ENCODE assay signal across 1 cellular context in the genomic region with DNA sequence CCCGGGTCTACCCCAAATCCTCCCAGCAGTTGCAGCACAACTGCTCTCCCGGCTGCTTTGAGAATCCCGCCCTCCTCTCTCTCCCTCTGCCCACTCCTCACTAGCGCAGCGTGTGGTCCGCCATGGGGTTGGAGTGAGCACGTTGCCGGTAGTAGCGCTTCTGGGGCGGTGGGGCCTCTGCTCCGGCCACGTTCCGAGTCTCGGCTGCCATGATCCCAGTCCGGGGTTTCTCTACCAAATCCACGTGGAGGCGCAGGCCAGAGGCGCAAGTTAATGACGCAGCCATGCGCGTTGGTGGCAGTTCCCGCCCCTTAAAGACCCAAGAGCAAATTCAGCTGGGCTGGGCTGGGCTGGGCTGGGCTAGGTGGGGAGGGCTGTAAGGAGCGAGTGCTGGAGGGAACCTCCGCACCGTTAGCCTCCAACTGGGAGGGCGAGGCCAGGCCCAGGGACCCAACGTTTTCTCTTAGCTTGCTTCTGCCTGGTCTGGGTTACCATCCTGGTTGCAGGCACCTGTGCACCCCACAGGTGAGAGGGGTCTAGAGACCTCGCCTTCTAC.
TF ChIP-seq lines count a peak whose summit lies in the region.

A gene (minus strand): TSS at position 233 of the 556 bp plus-strand sequence. CDS start 22 bp downstream, at position 211.

TF ChIP-seq in K562, 482 proteins besides CTCF, POLR2A, EP300 and RAD21 (continued from another document and continues in another):
- TF ChIP-seq, protein P1, sequence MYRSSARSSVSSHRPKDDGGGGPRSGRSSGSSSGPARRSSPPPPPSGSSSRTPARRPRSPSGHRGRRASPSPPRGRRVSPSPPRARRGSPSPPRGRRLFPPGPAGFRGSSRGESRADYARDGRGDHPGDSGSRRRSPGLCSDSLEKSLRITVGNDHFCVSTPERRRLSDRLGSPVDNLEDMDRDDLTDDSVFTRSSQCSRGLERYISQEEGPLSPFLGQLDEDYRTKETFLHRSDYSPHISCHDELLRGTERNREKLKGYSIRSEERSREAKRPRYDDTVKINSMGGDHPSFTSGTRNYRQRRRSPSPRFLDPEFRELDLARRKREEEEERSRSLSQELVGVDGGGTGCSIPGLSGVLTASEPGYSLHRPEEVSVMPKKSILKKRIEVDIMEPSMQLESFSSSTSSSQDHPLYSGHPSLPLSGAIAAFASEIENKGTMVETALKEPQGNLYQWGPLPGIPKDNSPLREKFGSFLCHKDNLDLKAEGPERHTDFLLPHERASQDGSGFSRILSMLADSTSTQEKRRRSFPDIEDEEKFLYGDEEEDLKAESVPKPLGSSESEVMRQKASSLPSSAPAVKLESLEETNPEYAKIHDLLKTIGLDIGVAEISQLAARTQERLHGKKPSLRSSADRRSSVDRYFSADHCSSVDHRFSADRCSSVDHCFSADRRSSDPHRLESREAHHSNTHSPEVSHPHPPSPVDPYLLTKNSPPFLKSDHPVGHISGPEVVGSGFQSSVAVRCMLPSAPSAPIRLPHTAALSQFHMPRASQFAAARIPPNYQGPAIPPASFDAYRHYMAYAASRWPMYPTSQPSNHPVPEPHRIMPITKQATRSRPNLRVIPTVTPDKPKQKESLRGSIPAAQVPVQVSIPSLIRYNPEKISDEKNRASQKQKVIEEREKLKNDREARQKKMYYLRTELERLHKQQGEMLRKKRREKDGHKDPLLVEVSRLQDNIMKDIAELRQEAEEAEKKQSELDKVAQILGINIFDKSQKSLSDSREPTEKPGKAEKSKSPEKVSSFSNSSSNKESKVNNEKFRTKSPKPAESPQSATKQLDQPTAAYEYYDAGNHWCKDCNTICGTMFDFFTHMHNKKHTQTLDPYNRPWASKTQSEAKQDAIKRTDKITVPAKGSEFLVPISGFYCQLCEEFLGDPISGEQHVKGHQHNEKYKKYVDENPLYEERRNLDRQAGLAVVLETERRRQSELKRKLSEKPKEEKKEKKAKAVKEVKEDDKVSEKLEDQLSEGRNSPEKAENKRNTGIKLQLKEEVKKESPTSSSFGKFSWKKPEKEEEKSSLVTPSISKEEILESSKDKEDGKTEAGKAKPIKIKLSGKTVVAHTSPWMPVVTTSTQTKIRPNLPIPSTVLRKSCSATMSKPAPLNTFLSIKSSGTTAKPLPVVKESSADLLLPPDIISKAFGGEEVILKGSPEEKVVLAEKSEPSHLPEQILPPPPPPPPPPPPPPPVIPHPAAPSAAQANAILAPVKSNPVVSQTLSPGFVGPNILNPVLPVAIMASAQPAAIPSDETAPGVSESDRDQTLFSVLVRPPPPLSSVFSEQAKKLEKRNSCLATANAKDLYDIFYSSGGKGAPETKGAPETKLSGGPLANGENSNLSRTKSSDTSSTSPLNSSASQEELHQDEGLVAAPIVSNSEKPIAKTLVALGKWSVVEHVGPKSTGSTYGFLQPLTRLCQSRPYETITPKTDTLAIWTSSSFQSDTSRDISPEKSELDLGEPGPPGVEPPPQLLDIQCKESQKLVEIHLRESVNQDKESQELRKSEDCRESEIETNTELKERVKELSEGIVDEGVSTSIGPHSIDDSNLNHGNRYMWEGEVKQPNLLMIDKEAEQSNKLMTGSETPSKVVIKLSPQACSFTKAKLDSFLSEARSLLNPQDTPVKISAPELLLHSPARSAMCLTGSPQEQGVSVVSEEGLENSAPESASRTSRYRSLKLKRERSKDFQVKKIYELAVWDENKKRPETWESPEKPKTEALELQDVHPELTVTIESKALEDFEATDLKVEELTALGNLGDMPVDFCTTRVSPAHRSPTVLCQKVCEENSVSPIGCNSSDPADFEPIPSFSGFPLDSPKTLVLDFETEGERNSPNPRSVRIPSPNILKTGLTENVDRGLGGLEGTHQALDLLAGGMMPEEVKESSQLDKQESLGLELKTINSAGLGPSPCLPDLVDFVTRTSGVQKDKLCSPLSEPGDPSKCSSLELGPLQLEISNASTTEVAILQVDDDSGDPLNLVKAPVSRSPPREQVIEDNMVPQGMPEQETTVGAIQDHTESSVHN (IDR thresholded peaks at IDR 0.05; ENCODE audit: borderline replicate concordance in 1 of 2, low read depth in 1 of 2), result peak in 1 of 2 experiments; percentile 83; a peak in 2 of 4 replicates
- no peak for TF ChIP-seq SAFB (IDR thresholded peaks at IDR 0.05; ENCODE audit: borderline replicate concordance, low read depth, low read length)
- TF ChIP-seq ELF2 (CRISPR knock-in tag; IDR thresholded peaks at IDR 0.05), result no peak
- peak; percentile 66 for TF ChIP-seq GTF2F1 (IDR thresholded peaks at IDR 0.05; ENCODE audit: low read depth, low read length)
- no peak for TF ChIP-seq TAF15 (IDR thresholded peaks at IDR 0.05; ENCODE audit: low read depth, low read length)
- TF ChIP-seq CEBPG (CRISPR knock-in tag; IDR thresholded peaks at IDR 0.05), result no peak; the same call in 1 of the 2 replicates
- no peak for TF ChIP-seq CEBPG (tag; conservative IDR thresholded peaks at IDR 0.05 in 1 of 2, IDR thresholded peaks at IDR 0.05 in 1 of 2)
- TF ChIP-seq POLR2AphosphoS5 (IDR thresholded peaks at IDR 0.05; ENCODE audit: control insufficient read depth, insufficient read depth, low read depth, low read length), result peak; percentile 77
- TF ChIP-seq, protein P2, sequence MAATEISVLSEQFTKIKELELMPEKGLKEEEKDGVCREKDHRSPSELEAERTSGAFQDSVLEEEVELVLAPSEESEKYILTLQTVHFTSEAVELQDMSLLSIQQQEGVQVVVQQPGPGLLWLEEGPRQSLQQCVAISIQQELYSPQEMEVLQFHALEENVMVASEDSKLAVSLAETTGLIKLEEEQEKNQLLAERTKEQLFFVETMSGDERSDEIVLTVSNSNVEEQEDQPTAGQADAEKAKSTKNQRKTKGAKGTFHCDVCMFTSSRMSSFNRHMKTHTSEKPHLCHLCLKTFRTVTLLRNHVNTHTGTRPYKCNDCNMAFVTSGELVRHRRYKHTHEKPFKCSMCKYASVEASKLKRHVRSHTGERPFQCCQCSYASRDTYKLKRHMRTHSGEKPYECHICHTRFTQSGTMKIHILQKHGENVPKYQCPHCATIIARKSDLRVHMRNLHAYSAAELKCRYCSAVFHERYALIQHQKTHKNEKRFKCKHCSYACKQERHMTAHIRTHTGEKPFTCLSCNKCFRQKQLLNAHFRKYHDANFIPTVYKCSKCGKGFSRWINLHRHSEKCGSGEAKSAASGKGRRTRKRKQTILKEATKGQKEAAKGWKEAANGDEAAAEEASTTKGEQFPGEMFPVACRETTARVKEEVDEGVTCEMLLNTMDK (IDR thresholded peaks at IDR 0.05; ENCODE audit: borderline replicate concordance, insufficient read depth, low read depth, low read length, poor library complexity, severe bottlenecking), result peak; percentile 25
- no peak for TF ChIP-seq CBFA2T2 (conservative IDR thresholded peaks at IDR 0.05)
- TF ChIP-seq KHSRP (IDR thresholded peaks at IDR 0.05), result peak; percentile 85
- TF ChIP-seq ZFX (CRISPR knock-in tag; IDR thresholded peaks at IDR 0.05), result peak; percentile 97
- TF ChIP-seq ZNF561 (CRISPR knock-in tag; conservative IDR thresholded peaks at IDR 0.05), result no peak
- TF ChIP-seq TRIM28 (IDR thresholded peaks at IDR 0.05), result peak; percentile 50; the same call in 1 of the 2 replicates
- TF ChIP-seq ZNF583 (CRISPR knock-in tag; IDR thresholded peaks at IDR 0.05), result no peak
- no peak for TF ChIP-seq CEBPB (tag; IDR thresholded peaks at IDR 0.05)
- peak in 1 of 2 experiments; percentile 92; a peak in 3 of 4 replicates for TF ChIP-seq FOXK2 (conservative IDR thresholded peaks at IDR 0.05 in 1 of 2, IDR thresholded peaks at IDR 0.05 in 1 of 2; ENCODE audit: low read depth in 2 of 2)
- TF ChIP-seq, protein P3, sequence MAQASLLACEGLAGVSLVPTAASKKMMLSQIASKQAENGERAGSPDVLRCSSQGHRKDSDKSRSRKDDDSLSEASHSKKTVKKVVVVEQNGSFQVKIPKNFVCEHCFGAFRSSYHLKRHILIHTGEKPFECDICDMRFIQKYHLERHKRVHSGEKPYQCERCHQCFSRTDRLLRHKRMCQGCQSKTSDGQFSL (CRISPR knock-in tag; IDR thresholded peaks at IDR 0.05), result peak; percentile 81
- TF ChIP-seq, protein P3 (tag; IDR thresholded peaks at IDR 0.05), result no peak
- TF ChIP-seq DPF2 (IDR thresholded peaks at IDR 0.05), result peak; percentile 47; the same call in 1 of the 2 replicates
- TF ChIP-seq NFE2 (IDR thresholded peaks at IDR 0.05; ENCODE audit: low read depth), result peak; percentile 17; the same call in 1 of the 2 replicates
- TF ChIP-seq CBX2 (IDR thresholded peaks at IDR 0.05; ENCODE audit: insufficient read depth, low read length, poor library complexity, severe bottlenecking), result no peak
- TF ChIP-seq HDAC1 (IDR thresholded peaks at IDR 0.05), result peak; percentile 98 to 100; a peak in 3 of 4 replicates
- no peak for TF ChIP-seq WHSC1 (IDR thresholded peaks at IDR 0.05; ENCODE audit: low read length)
- TF ChIP-seq ZNF76 (CRISPR knock-in tag; IDR thresholded peaks at IDR 0.05; ENCODE audit: borderline replicate concordance), result no peak
- peak in 1 of 2 experiments; percentile 40; a peak in 1 of 3 replicates for TF ChIP-seq CBX3 (IDR thresholded peaks at IDR 0.05; ENCODE audit: borderline replicate concordance in 1 of 2, low read length in 2 of 2)
- TF ChIP-seq TAL1 (IDR thresholded peaks at IDR 0.05), result no peak
- peak; percentile 71 for TF ChIP-seq HDAC3 (IDR thresholded peaks at IDR 0.05; ENCODE audit: borderline replicate concordance, partially characterized antibody)
- TF ChIP-seq TCF7L2 (IDR thresholded peaks at IDR 0.05; ENCODE audit: low read depth, low read length), result no peak
- TF ChIP-seq CBX5 (IDR thresholded peaks at IDR 0.05; ENCODE audit: borderline replicate concordance, low read depth), result no peak
- TF ChIP-seq, protein P4, sequence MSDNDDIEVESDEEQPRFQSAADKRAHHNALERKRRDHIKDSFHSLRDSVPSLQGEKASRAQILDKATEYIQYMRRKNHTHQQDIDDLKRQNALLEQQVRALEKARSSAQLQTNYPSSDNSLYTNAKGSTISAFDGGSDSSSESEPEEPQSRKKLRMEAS (CRISPR knock-in tag; IDR thresholded peaks at IDR 0.05), result peak; percentile 100
- no peak for TF ChIP-seq MAFG (tag; conservative IDR thresholded peaks at IDR 0.05)
- no peak for TF ChIP-seq SMAD2 (IDR thresholded peaks at IDR 0.05; ENCODE audit: low read depth, low read length)
- no peak for TF ChIP-seq GTF2A2 (tag; IDR thresholded peaks at IDR 0.05)
- TF ChIP-seq, protein P5, sequence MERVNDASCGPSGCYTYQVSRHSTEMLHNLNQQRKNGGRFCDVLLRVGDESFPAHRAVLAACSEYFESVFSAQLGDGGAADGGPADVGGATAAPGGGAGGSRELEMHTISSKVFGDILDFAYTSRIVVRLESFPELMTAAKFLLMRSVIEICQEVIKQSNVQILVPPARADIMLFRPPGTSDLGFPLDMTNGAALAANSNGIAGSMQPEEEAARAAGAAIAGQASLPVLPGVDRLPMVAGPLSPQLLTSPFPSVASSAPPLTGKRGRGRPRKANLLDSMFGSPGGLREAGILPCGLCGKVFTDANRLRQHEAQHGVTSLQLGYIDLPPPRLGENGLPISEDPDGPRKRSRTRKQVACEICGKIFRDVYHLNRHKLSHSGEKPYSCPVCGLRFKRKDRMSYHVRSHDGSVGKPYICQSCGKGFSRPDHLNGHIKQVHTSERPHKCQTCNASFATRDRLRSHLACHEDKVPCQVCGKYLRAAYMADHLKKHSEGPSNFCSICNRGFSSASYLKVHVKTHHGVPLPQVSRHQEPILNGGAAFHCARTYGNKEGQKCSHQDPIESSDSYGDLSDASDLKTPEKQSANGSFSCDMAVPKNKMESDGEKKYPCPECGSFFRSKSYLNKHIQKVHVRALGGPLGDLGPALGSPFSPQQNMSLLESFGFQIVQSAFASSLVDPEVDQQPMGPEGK (CRISPR knock-in tag; IDR thresholded peaks at IDR 0.05; ENCODE audit: borderline replicate concordance), result no peak
- no peak for TF ChIP-seq ZKSCAN8 (CRISPR knock-in tag; IDR thresholded peaks at IDR 0.05)
- TF ChIP-seq ZBTB7A (IDR thresholded peaks at IDR 0.05; ENCODE audit: borderline replicate concordance, control insufficient read depth, low read depth, low read length), result peak; percentile 39; the same call in 1 of the 2 replicates
- TF ChIP-seq, protein P6, sequence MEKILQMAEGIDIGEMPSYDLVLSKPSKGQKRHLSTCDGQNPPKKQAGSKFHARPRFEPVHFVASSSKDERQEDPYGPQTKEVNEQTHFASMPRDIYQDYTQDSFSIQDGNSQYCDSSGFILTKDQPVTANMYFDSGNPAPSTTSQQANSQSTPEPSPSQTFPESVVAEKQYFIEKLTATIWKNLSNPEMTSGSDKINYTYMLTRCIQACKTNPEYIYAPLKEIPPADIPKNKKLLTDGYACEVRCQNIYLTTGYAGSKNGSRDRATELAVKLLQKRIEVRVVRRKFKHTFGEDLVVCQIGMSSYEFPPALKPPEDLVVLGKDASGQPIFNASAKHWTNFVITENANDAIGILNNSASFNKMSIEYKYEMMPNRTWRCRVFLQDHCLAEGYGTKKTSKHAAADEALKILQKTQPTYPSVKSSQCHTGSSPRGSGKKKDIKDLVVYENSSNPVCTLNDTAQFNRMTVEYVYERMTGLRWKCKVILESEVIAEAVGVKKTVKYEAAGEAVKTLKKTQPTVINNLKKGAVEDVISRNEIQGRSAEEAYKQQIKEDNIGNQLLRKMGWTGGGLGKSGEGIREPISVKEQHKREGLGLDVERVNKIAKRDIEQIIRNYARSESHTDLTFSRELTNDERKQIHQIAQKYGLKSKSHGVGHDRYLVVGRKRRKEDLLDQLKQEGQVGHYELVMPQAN (IDR thresholded peaks at IDR 0.05; ENCODE audit: borderline replicate concordance), result peak; percentile 100
- TF ChIP-seq, protein P7, sequence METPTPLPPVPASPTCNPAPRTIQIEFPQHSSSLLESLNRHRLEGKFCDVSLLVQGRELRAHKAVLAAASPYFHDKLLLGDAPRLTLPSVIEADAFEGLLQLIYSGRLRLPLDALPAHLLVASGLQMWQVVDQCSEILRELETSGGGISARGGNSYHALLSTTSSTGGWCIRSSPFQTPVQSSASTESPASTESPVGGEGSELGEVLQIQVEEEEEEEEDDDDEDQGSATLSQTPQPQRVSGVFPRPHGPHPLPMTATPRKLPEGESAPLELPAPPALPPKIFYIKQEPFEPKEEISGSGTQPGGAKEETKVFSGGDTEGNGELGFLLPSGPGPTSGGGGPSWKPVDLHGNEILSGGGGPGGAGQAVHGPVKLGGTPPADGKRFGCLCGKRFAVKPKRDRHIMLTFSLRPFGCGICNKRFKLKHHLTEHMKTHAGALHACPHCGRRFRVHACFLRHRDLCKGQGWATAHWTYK (CRISPR knock-in tag; IDR thresholded peaks at IDR 0.05), result peak; percentile 20; the same call in 1 of the 2 replicates
- TF ChIP-seq CXXC5 (CRISPR knock-in tag; IDR thresholded peaks at IDR 0.05), result peak; percentile 99
- TF ChIP-seq, protein P8, sequence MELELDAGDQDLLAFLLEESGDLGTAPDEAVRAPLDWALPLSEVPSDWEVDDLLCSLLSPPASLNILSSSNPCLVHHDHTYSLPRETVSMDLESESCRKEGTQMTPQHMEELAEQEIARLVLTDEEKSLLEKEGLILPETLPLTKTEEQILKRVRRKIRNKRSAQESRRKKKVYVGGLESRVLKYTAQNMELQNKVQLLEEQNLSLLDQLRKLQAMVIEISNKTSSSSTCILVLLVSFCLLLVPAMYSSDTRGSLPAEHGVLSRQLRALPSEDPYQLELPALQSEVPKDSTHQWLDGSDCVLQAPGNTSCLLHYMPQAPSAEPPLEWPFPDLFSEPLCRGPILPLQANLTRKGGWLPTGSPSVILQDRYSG (tag; conservative IDR thresholded peaks at IDR 0.05; ENCODE audit: low read depth), result no peak
- TF ChIP-seq RB1 (IDR thresholded peaks at IDR 0.05; ENCODE audit: low read depth), result peak; percentile 83
- TF ChIP-seq ZNF274 (IDR thresholded peaks at IDR 0.05; ENCODE audit: borderline replicate concordance, low read depth, low read length), result no peak
- peak; percentile 53 for TF ChIP-seq CHD2 (IDR thresholded peaks at IDR 0.05; ENCODE audit: low read depth, low read length)
- no peak for TF ChIP-seq RFX5 (IDR thresholded peaks at IDR 0.05; ENCODE audit: low read depth, low read length)
- no peak for TF ChIP-seq ZNF165 (CRISPR knock-in tag; IDR thresholded peaks at IDR 0.05; ENCODE audit: borderline replicate concordance)
